ENCODE assay signal across 8 cellular contexts in genomic region chrX:1507511-1508463, GRCh38. TPM values are rescaled to one million over a fixed set of nuclear protein-coding genes. Genes with fewer than 3 reads are reported as not detected.
DNase-seq lines count a peak whose midpoint lies in the region; ATAC-seq and TF ChIP-seq lines count a peak whose summit lies in the region.

No MANE protein-coding gene starts in this region.

- peaks cover under 1% of the 10 kb centered on the region for H3K9me3 Mint-ChIP-seq in activated CD4-positive, alpha-beta memory T cell treated with anti-CD3 and anti-CD28 coated beads for 36 hours

- H3K4me1 ChIP-seq in right atrium auricular region = no peaks in the 10 kb centered on the region

- no peak overlapping the region for H3K4me3 Mint-ChIP-seq in activated CD4-positive, alpha-beta memory T cell treated with anti-CD3 and anti-CD28 coated beads for 36 hours

- peaks cover 29% of the 10 kb centered on the region for H3K36me3 Mint-ChIP-seq in activated CD4-positive, alpha-beta memory T cell treated with anti-CD3 and anti-CD28 coated beads for 36 hours

- ATAC-seq in HG03095 (IDR thresholded peaks at IDR 0.05; ENCODE audit: unreplicated experiment) = peak; percentile 43

- no peak overlapping the region for H3K27ac ChIP-seq in right atrium auricular region

- POLR2A ChIA-PET in activated CD4-positive, alpha-beta memory T cell treated with anti-CD3 and anti-CD28 coated beads for 36 hours (lab: Charles Lee) = no interaction called here

- H3K27me3 ChIP-seq in right atrium auricular region = no peaks in the 10 kb centered on the region

- no peaks in the 10 kb centered on the region for H3K36me3 ChIP-seq in right atrium auricular region

- in situ Hi-C loops in ACHN (cut with HindIII; ENCODE audit: low pct_ligation_motif_present, low pct_unique_long_range_greater_than_20kb, low sequenced_read_pairs) = no loop called here

- peak overlapping the region; percentile 33 for H3K27ac Mint-ChIP-seq in activated CD4-positive, alpha-beta memory T cell treated with anti-CD3 and anti-CD28 coated beads for 36 hours

- peak; percentile 70 for DNase-seq in cardiac septum (ENCODE audit: low spot score)
- no peak for DNase-seq in right atrium auricular region (ENCODE audit: low spot score)
- DNase-seq in activated CD4-positive, alpha-beta memory T cell treated with anti-CD3 and anti-CD28 coated beads for 36 hours = peak; percentile 52
- DNase-seq in stimulated activated CD8-positive, alpha-beta memory T cell treated with anti-CD3 and anti-CD28 coated beads, Interleukin-4, amount 100 ng/mL, for 48 hours = peak; percentile 47
- DNase-seq in NCI-H524 (lab: John Stamatoyannopoulos, UW) = no peak
- no peak for DNase-seq in NCI-H1105 (lab: John Stamatoyannopoulos, UW)
- DNase-seq in ACHN = no peak

- no peak for TF ChIP-seq CTCF in right atrium auricular region (IDR thresholded peaks at IDR 0.05)

- CTCF ChIA-PET in activated CD4-positive, alpha-beta memory T cell treated with anti-CD3 and anti-CD28 coated beads for 36 hours (lab: Charles Lee) = no interaction called here

- H3K4me3 ChIP-seq in right atrium auricular region = no peak overlapping the region

- peaks cover 26% of the 10 kb centered on the region for H3K4me1 Mint-ChIP-seq in activated CD4-positive, alpha-beta memory T cell treated with anti-CD3 and anti-CD28 coated beads for 36 hours (ENCODE audit: low read depth)

- H3K27me3 Mint-ChIP-seq in activated CD4-positive, alpha-beta memory T cell treated with anti-CD3 and anti-CD28 coated beads for 36 hours = no peaks in the 10 kb centered on the region

- intact Hi-C loops in cardiac septum (cut with DNase I) = no loop called here
- intact Hi-C loops in activated CD4-positive, alpha-beta memory T cell treated with anti-CD3 and anti-CD28 coated beads for 36 hours (cut with micrococcal nuclease) = no loop called here

- no peaks in the 10 kb centered on the region for H3K9me3 ChIP-seq in right atrium auricular region

RNA-seq across cellular contexts. Expression of gene P2RY8, which starts 29.2 kb away (rescaled TPM):
- total RNA-seq in cardiac septum (1.5 TPM), right atrium auricular region (1 to 10 TPM in 1 of 2 donors, under 1 TPM in 1; 0.93 to 1.3 TPM)
- total RNA-seq in activated CD4-positive, alpha-beta memory T cell treated with anti-CD3 and anti-CD28 coated beads for 36 hours = 10 to 100 TPM; 30.2 to 32.7 TPM

RNA-seq across cellular contexts. Expression of gene ASMTL, which starts 55.1 kb away (rescaled TPM):
- total RNA-seq in cardiac septum (26.8 TPM), right atrium auricular region (10 to 100 TPM; 20.1 to 31.9 TPM)
- total RNA-seq in activated CD4-positive, alpha-beta memory T cell treated with anti-CD3 and anti-CD28 coated beads for 36 hours = 10 to 100 TPM; 65.2 to 67.4 TPM

Comparison
In these comparisons a context has a peak if more than half of its experiments do, and no peak if none do; other contexts are left out.
1. DNase-seq: peak in cardiac septum (single experiment), activated CD4-positive, alpha-beta memory T cell treated with anti-CD3 and anti-CD28 coated beads for 36 hours (single experiment) and stimulated activated CD8-positive, alpha-beta memory T cell treated with anti-CD3 and anti-CD28 coated beads, Interleukin-4, amount 100 ng/mL, for 48 hours (single experiment); none in right atrium auricular region (single experiment), NCI-H524 (0 of 2), NCI-H1105 (single experiment) and ACHN (single experiment).
2. RNA of gene P2RY8, which starts 29.2 kb away (total RNA-seq): 30.2 to 32.7 TPM in activated CD4-positive, alpha-beta memory T cell treated with anti-CD3 and anti-CD28 coated beads for 36 hours; 1.5 TPM in cardiac septum (single experiment) and 0.93 to 1.3 TPM in right atrium auricular region; every median in the first group is over 10 times any median in the second.